In genomic region chr16:27595461-27595860, GRCh38 we compare ENCODE assay signal across 17 cellular contexts. TPM values are rescaled to one million over a fixed set of nuclear protein-coding genes. Genes with fewer than 3 reads are reported as not detected.
DNase-seq lines count a peak whose midpoint lies in the region; ATAC-seq, FAIRE-seq and TF ChIP-seq lines count a peak whose summit lies in the region.
"Had no signal": no experiment of that assay in that cellular context is flagged by ENCODE, and none has a peak within 500 bp of the region (broad histone marks: within the 10 kb centered on the region; RNA-seq: fewer than 3 reads in every experiment).

No MANE protein-coding gene starts in this region.

- POLR2A ChIA-PET in HepG2 (lab: Yijun Ruan, JAX) = interaction anchor here (0.7 to 2.5 kb wide), 3 partner anchors 16 to 392 kb away, joined by 3 to 11 read pairs (median 3); partner anchors contain the start of genes GTF3C1, KATNIP and KDM8

- no peak for TF ChIP-seq RAD21 in HepG2 (CRISPR knock-in tag; IDR thresholded peaks at IDR 0.05)

- 21% methylated on average over 3 of the region's 3 CpGs for WGBS in HepG2 (ENCODE audit: low lambda C conversion rate)
- 29 to 32% methylated on average over 3 of the region's 3 CpGs for WGBS in thyroid gland, 2 donors
- WGBS in lower leg skin, 2 donors = 78 to 85% methylated on average over 3 of the region's 3 CpGs

- TF ChIP-seq POLR2A in HepG2 (IDR thresholded peaks at IDR 0.05; ENCODE audit: insufficient read depth in 1 of 2, low read depth in 2 of 2, low read length in 2 of 2) (no peak), thyroid gland (IDR thresholded peaks at IDR 0.05) (no peak), lower leg skin (IDR thresholded peaks at IDR 0.05) (no peak)

- DNase-seq in SHP77 treated with DMSO at 0.1 percent for 48 hours (lab: John Stamatoyannopoulos, UW) (peak; percentile 1), SHP77 (lab: John Stamatoyannopoulos, UW) (no peak), SJCRH30 (no peak), HepG2 (ENCODE audit: low spot score) (no peak), thyroid gland (peak in 1 of 2 donors; percentile 48), lower leg skin (ENCODE audit: low spot score in 2 of 2) (no peak), KG1 (lab: John Stamatoyannopoulos, UW) (no peak)
- no peak for DNase-seq in activated CD8-positive, alpha-beta memory T cell treated with anti-CD3 and anti-CD28 coated beads, Interleukin-2, amount 10 ng/mL, durations not matched to agents 7 days and 5 days
- DNase-seq: CD8-positive, alpha-beta memory T cell; DND-41; NCI-H1105 treated with DMSO at 0.1 percent for 48 hours; NCI-H1930; NCI-H2171 treated with DMSO at 0.1 percent for 48 hours; PC-9 had no signal

- H3K9me3 Mint-ChIP-seq in activated CD8-positive, alpha-beta memory T cell treated with anti-CD3 and anti-CD28 coated beads, Interleukin-2, amount 10 ng/mL, durations not matched to agents 7 days and 5 days (ENCODE audit: low read depth) = no peaks in the 10 kb centered on the region

- H3K4me1 ChIP-seq in SJCRH30 (peaks cover 38% of the 10 kb centered on the region), HepG2 (ENCODE audit: insufficient read depth, low read length) (peaks cover 14% of the 10 kb centered on the region), thyroid gland (peaks cover 34 to 36% of the 10 kb centered on the region in 2 donors)
- H3K4me1 ChIP-seq: BLaER1 treated with 17β-estradiol and CSF1 and Interleukin-3, amounts not matched to agents 10 nM and 100 nM had no signal

- TF ChIP-seq CTCF in HepG2 (CRISPR knock-in tag; IDR thresholded peaks at IDR 0.05) (no peak), thyroid gland (IDR thresholded peaks at IDR 0.05) (no peak), lower leg skin (IDR thresholded peaks at IDR 0.05) (no peak)

- H3K36me3 Mint-ChIP-seq in activated CD8-positive, alpha-beta memory T cell treated with anti-CD3 and anti-CD28 coated beads, Interleukin-2, amount 10 ng/mL, durations not matched to agents 7 days and 5 days = no peaks in the 10 kb centered on the region

- no peaks in the 10 kb centered on the region for H3K36me3 ChIP-seq in SJCRH30
- H3K36me3 ChIP-seq in HepG2 (replicated peaks in 1 of 2; ENCODE audit: control insufficient read depth in 1 of 2, insufficient read depth in 2 of 2, low read length in 2 of 2) = 0 out of 5 replicates have a peak, but pooled peaks cover 0 to 1% of the 10 kb centered on the region in 2 experiments
- H3K36me3 ChIP-seq in thyroid gland = no peaks in the 10 kb centered on the region

- H3K27ac ChIP-seq in SJCRH30 (peak overlapping the region; percentile 94), HepG2 (ENCODE audit: extremely low read length, insufficient read depth, low read length) (no peak overlapping the region), thyroid gland (peak overlapping the region; percentile 58 to 74 (median 62))
- H3K27ac ChIP-seq: BLaER1 treated with 17β-estradiol and CSF1 and Interleukin-3, amounts not matched to agents 10 nM and 100 nM; PC-9; SK-N-MC had no signal

- no peak overlapping the region for H3K4me3 Mint-ChIP-seq in activated CD8-positive, alpha-beta memory T cell treated with anti-CD3 and anti-CD28 coated beads, Interleukin-2, amount 10 ng/mL, durations not matched to agents 7 days and 5 days
- H3K4me3 Mint-ChIP-seq: CD8-positive, alpha-beta memory T cell had no signal

- no peak overlapping the region for H3K4me2 ChIP-seq in HepG2 (ENCODE audit: low read depth, low read length)
- H3K4me2 ChIP-seq: BLaER1 treated with 17β-estradiol and CSF1 and Interleukin-3, amounts not matched to agents 10 nM and 100 nM; PC-9 had no signal

- no peak for TF ChIP-seq EP300 in HepG2 (IDR thresholded peaks at IDR 0.05; ENCODE audit: low read depth in 2 of 2, low read length in 2 of 2)
- TF ChIP-seq EP300 in HepG2 (CRISPR knock-in tag; IDR thresholded peaks at IDR 0.05; ENCODE audit: borderline replicate concordance) = no peak

- CTCF ChIA-PET in HepG2 (lab: Yijun Ruan, JAX; ENCODE audit: low intra/inter-chr PET ratio, low total read pairs) = no interaction called here
- CTCF ChIA-PET in activated CD8-positive, alpha-beta memory T cell treated with anti-CD3 and anti-CD28 coated beads, Interleukin-2, amount 10 ng/mL, durations not matched to agents 7 days and 5 days (lab: Charles Lee) = no interaction called here

- ATAC-seq in HepG2 = no peak
- ATAC-seq in activated CD8-positive, alpha-beta memory T cell treated with anti-CD3 and anti-CD28 coated beads, Interleukin-2, amount 10 ng/mL, durations not matched to agents 7 days and 5 days = no peak

- peak; percentile 21 for FAIRE-seq in HepG2 (lab: Jason Lieb, UNC)
- FAIRE-seq: H1 had no signal

- BruUV-seq in HepG2 (replicated peaks; lab: Mats Ljungman, UMichigan) = no TSS peak

- H3K79me2 ChIP-seq in HepG2 (ENCODE audit: insufficient read depth, low read length) = no peaks in the 10 kb centered on the region

- no peaks in the 10 kb centered on the region for H3K27me3 Mint-ChIP-seq in activated CD8-positive, alpha-beta memory T cell treated with anti-CD3 and anti-CD28 coated beads, Interleukin-2, amount 10 ng/mL, durations not matched to agents 7 days and 5 days

- H3K27me3 ChIP-seq in SJCRH30 = no peaks in the 10 kb centered on the region
- H3K27me3 ChIP-seq in HepG2 (ENCODE audit: control insufficient read depth in 1 of 2, insufficient read depth in 2 of 2, low read length in 2 of 2) = no peaks in the 10 kb centered on the region
- no peaks in the 10 kb centered on the region for H3K27me3 ChIP-seq in thyroid gland
- H3K27me3 ChIP-seq: BLaER1 treated with 17β-estradiol and CSF1 and Interleukin-3, amounts not matched to agents 10 nM and 100 nM had no signal

- no peak overlapping the region for H2AFZ ChIP-seq in HepG2 (ENCODE audit: low read length)
- H2AFZ ChIP-seq: PC-9 had no signal

- peak overlapping the region; percentile 9; the same call in 1 of the 2 replicates for H3K4me3 ChIP-seq in SJCRH30
- no peak overlapping the region for H3K4me3 ChIP-seq in HepG2 (replicated peaks in 1 of 3; ENCODE audit: insufficient read depth in 1 of 3, low read depth in 2 of 3, low read length in 3 of 3)
- no peak overlapping the region for H3K4me3 ChIP-seq in thyroid gland (replicated peaks in 1 of 3)
- H3K4me3 ChIP-seq in lower leg skin (ENCODE audit: low read depth, poor library complexity, severe bottlenecking) = no peak overlapping the region
- H3K4me3 ChIP-seq: BLaER1 treated with 17β-estradiol and CSF1 and Interleukin-3, amounts not matched to agents 10 nM and 100 nM; PC-9; SK-N-MC had no signal

- in situ Hi-C loops in HepG2 (cut with HindIII; ENCODE audit: extremely low pct_ligation_motif_present, low pct_unique_long_range_greater_than_20kb) = no loop called here

- no peaks in the 10 kb centered on the region for H4K20me1 ChIP-seq in HepG2 (ENCODE audit: insufficient read depth, low read length)

- no peaks in the 10 kb centered on the region for H3K9me3 ChIP-seq in SJCRH30 (replicated peaks)
- no peaks in the 10 kb centered on the region for H3K9me3 ChIP-seq in HepG2 (ENCODE audit: low read length)
- no peaks in the 10 kb centered on the region for H3K9me3 ChIP-seq in thyroid gland

- H3K4me1 Mint-ChIP-seq in activated CD8-positive, alpha-beta memory T cell treated with anti-CD3 and anti-CD28 coated beads, Interleukin-2, amount 10 ng/mL, durations not matched to agents 7 days and 5 days = no peaks in the 10 kb centered on the region
- H3K4me1 Mint-ChIP-seq: CD8-positive, alpha-beta memory T cell had no signal

- intact Hi-C loops in HepG2 (cut with micrococcal nuclease; ENCODE audit: unreplicated experiment) (no loop called here), thyroid gland (cut with DNase I) (no loop called here), lower leg skin (cut with DNase I; ENCODE audit: low total_unique reads) (no loop called here)

- no peak overlapping the region for H3K9ac ChIP-seq in HepG2 (ENCODE audit: insufficient read depth, low read depth, low read length)
- H3K9ac ChIP-seq: BLaER1 treated with 17β-estradiol and CSF1 and Interleukin-3, amounts not matched to agents 10 nM and 100 nM had no signal

- H3K27ac Mint-ChIP-seq in activated CD8-positive, alpha-beta memory T cell treated with anti-CD3 and anti-CD28 coated beads, Interleukin-2, amount 10 ng/mL, durations not matched to agents 7 days and 5 days = no peak overlapping the region

RNA-seq across cellular contexts. Expression of gene KATNIP, which starts 45.5 kb away (rescaled TPM):
- total RNA-seq in SJCRH30 (2014; rRNA removed; shearing (Covaris generic)) = 16.2 and 18.6 TPM in 2 replicates
- total RNA-seq in HepG2 (2016; rRNA removed; fragmentation: Illumina TruSeq; extraction: Trizol) (11.8 and 12.0 TPM in 2 replicates), thyroid gland (10 to 100 TPM; 41.3 to 82.8 (median 70.9) TPM), lower leg skin (10 to 100 TPM; 18.5 to 33.6 (median 25.1) TPM)
- total RNA-seq in HepG2 (2016; cell fraction: cytosol; rRNA removed; fragmentation: Illumina TruSeq; extraction: Trizol; ENCODE audit: low read depth) = 1.4 and 2.9 TPM in 2 replicates
- 11.9 and 13.3 TPM in 2 replicates for total RNA-seq in HepG2 (2016; cell fraction: insoluble cytoplasmic fraction; rRNA removed; fragmentation: Illumina TruSeq; extraction: Trizol)
- 3.3 and 4.4 TPM in 2 replicates for total RNA-seq in HepG2 (2016; cell fraction: membrane; rRNA removed; fragmentation: Illumina TruSeq; extraction: Trizol)
- total RNA-seq in HepG2 (2016; cell fraction: nucleus; rRNA removed; fragmentation: Illumina TruSeq; extraction: Trizol) = 19.2 and 23.9 TPM in 2 replicates
- polyA plus RNA-seq in HepG2 (2011; rRNA removed) = 9.7 and 13.1 TPM in 2 replicates
- 4.9 and 5.9 TPM in 2 replicates for polyA plus RNA-seq in HepG2 (2011; cell fraction: cytosol; rRNA removed)
- 69.4 and 79.1 TPM in 2 replicates for polyA plus RNA-seq in HepG2 (2011; cell fraction: nucleus; rRNA removed)
- 7.3 and 9.1 TPM in 2 replicates for polyA plus RNA-seq in HepG2 (2012)
- 0.67 and 0.72 TPM in 2 replicates for polyA plus RNA-seq in HepG2 (2016; cell fraction: cytosol; fragmentation: Illumina TruSeq; extraction: Trizol; ENCODE audit: low read depth)
- polyA plus RNA-seq in HepG2 (2016; cell fraction: insoluble cytoplasmic fraction; fragmentation: Illumina TruSeq; extraction: Trizol; ENCODE audit: low read depth) = 5.8 and 8.3 TPM in 2 replicates
- 0.84 and 1.0 TPM in 2 replicates for polyA plus RNA-seq in HepG2 (2016; cell fraction: membrane; fragmentation: Illumina TruSeq; extraction: Trizol; ENCODE audit: low read depth)
- 26.4 and 32.6 TPM in 2 replicates for polyA plus RNA-seq in HepG2 (2016; cell fraction: nucleus; fragmentation: Illumina TruSeq; extraction: Trizol; ENCODE audit: insufficient read depth, low read depth)
- polyA minus RNA-seq in HepG2 (2011; rRNA and poly(A)+ RNA removed; ENCODE audit: low replicate concordance) = 14.8 and 27.4 TPM in 2 replicates
- polyA minus RNA-seq in HepG2 (2011; cell fraction: cytosol; rRNA and poly(A)+ RNA removed) = 5.6 and 7.6 TPM in 2 replicates
- polyA minus RNA-seq in HepG2 (2011; cell fraction: nucleus; rRNA and poly(A)+ RNA removed) = 46.9 and 47.9 TPM in 2 replicates
- total RNA-seq in activated CD8-positive, alpha-beta memory T cell treated with anti-CD3 and anti-CD28 coated beads, Interleukin-2, amount 10 ng/mL, durations not matched to agents 7 days and 5 days = 10 to 100 TPM; 15.0 to 20.1 TPM

RNA-seq across cellular contexts. Expression of gene GTF3C1, which starts 45.7 kb away (rescaled TPM):
- 113 and 124 TPM in 2 replicates for total RNA-seq in SJCRH30 (2014; rRNA removed; shearing (Covaris generic))
- 44.9 and 72.7 TPM in 2 replicates for total RNA-seq in HepG2 (2016; rRNA removed; fragmentation: Illumina TruSeq; extraction: Trizol)
- total RNA-seq in HepG2 (2016; cell fraction: cytosol; rRNA removed; fragmentation: Illumina TruSeq; extraction: Trizol; ENCODE audit: low read depth) = 15.7 and 16.0 TPM in 2 replicates
- total RNA-seq in HepG2 (2016; cell fraction: insoluble cytoplasmic fraction; rRNA removed; fragmentation: Illumina TruSeq; extraction: Trizol) = 34.4 and 74.8 TPM in 2 replicates
- total RNA-seq in HepG2 (2016; cell fraction: membrane; rRNA removed; fragmentation: Illumina TruSeq; extraction: Trizol) = 23.3 and 26.6 TPM in 2 replicates
- 94.4 and 99.1 TPM in 2 replicates for total RNA-seq in HepG2 (2016; cell fraction: nucleus; rRNA removed; fragmentation: Illumina TruSeq; extraction: Trizol)
- 29.2 and 36.7 TPM in 2 replicates for polyA plus RNA-seq in HepG2 (2011; rRNA removed)
- polyA plus RNA-seq in HepG2 (2011; cell fraction: cytosol; rRNA removed) = 23.4 and 32.3 TPM in 2 replicates
- polyA plus RNA-seq in HepG2 (2011; cell fraction: nucleus; rRNA removed) = 116 and 121 TPM in 2 replicates
- 36.5 and 37.3 TPM in 2 replicates for polyA plus RNA-seq in HepG2 (2012)
- 7.7 TPM in 2 replicates for polyA plus RNA-seq in HepG2 (2016; cell fraction: cytosol; fragmentation: Illumina TruSeq; extraction: Trizol; ENCODE audit: low read depth)
- 36.4 and 43.1 TPM in 2 replicates for polyA plus RNA-seq in HepG2 (2016; cell fraction: insoluble cytoplasmic fraction; fragmentation: Illumina TruSeq; extraction: Trizol; ENCODE audit: low read depth)
- 12.2 and 12.6 TPM in 2 replicates for polyA plus RNA-seq in HepG2 (2016; cell fraction: membrane; fragmentation: Illumina TruSeq; extraction: Trizol; ENCODE audit: low read depth)
- 147 and 157 TPM in 2 replicates for polyA plus RNA-seq in HepG2 (2016; cell fraction: nucleus; fragmentation: Illumina TruSeq; extraction: Trizol; ENCODE audit: insufficient read depth, low read depth)
- 64.4 and 114 TPM in 2 replicates for polyA minus RNA-seq in HepG2 (2011; rRNA and poly(A)+ RNA removed; ENCODE audit: low replicate concordance)
- polyA minus RNA-seq in HepG2 (2011; cell fraction: cytosol; rRNA and poly(A)+ RNA removed) = 73.8 and 74.4 TPM in 2 replicates
- 75.6 and 96.5 TPM in 2 replicates for polyA minus RNA-seq in HepG2 (2011; cell fraction: nucleus; rRNA and poly(A)+ RNA removed)
- 100 to 1,000 TPM in 3 of 4 donors, 10 to 100 TPM in 1; 58.5 to 120 (median 112) TPM for total RNA-seq in thyroid gland
- total RNA-seq in lower leg skin = 100 to 1,000 TPM; 118 to 257 (median 156) TPM
- 10 to 100 TPM; 56.1 to 58.6 TPM for total RNA-seq in activated CD8-positive, alpha-beta memory T cell treated with anti-CD3 and anti-CD28 coated beads, Interleukin-2, amount 10 ng/mL, durations not matched to agents 7 days and 5 days
